Comparison of ENCODE assay signal across 2 cellular contexts in genomic region chr19:45897413-45897812, GRCh38.
TF ChIP-seq lines count a peak whose summit lies in the region.

No MANE protein-coding gene starts in this region.

TF ChIP-seq in HepG2, 621 proteins besides CTCF, POLR2A, EP300 and RAD21:
- TF ChIP-seq MAFF (IDR thresholded peaks at IDR 0.05; ENCODE audit: low read depth, low read length) (no peak), ZNF121 (CRISPR knock-in tag; IDR thresholded peaks at IDR 0.05) (peak; percentile 89), ZNF850 (CRISPR knock-in tag; conservative IDR thresholded peaks at IDR 0.05) (no peak), ZBTB49 (CRISPR knock-in tag; IDR thresholded peaks at IDR 0.05; ENCODE audit: borderline replicate concordance) (no peak)

TF ChIP-seq in WTC11, 78 proteins besides CTCF, POLR2A, EP300 and RAD21:
- TF ChIP-seq ZNF121 (CRISPR knock-in tag; IDR thresholded peaks at IDR 0.05) (peak; percentile 81), TCF7 (CRISPR knock-in tag; IDR thresholded peaks at IDR 0.05; ENCODE audit: low read depth) (no peak), E2F1 (CRISPR knock-in tag; IDR thresholded peaks at IDR 0.05) (no peak), ZNF532 (CRISPR knock-in tag; IDR thresholded peaks at IDR 0.05; ENCODE audit: borderline replicate concordance) (no peak)
